8 cellular contexts compared by ENCODE assay signal in genomic region chr12:129911437-129912049, GRCh38. TPM values are rescaled to one million over a fixed set of nuclear protein-coding genes. Genes with fewer than 3 reads are reported as not detected.
DNase-seq lines count a peak whose midpoint lies in the region; ATAC-seq, FAIRE-seq and TF ChIP-seq lines count a peak whose summit lies in the region.

No MANE protein-coding gene starts in this region.

- H3K4me3 ChIP-seq in brain microvascular endothelial cell (ENCODE audit: low read depth, low read length) (no peak overlapping the region), HepG2 (replicated peaks in 1 of 3; ENCODE audit: insufficient read depth in 1 of 3, low read depth in 2 of 3, low read length in 3 of 3) (no peak overlapping the region), vagina (no peak overlapping the region), lower leg skin (ENCODE audit: low read depth, poor library complexity, severe bottlenecking) (no peak overlapping the region)

- no peak overlapping the region for H3K4me2 ChIP-seq in HepG2 (ENCODE audit: low read depth, low read length)

- ATAC-seq in HG03095 (IDR thresholded peaks at IDR 0.05; ENCODE audit: unreplicated experiment): peak; percentile 70
- ATAC-seq in HepG2: peak; percentile 88

- TF ChIP-seq POLR2A in HepG2 (IDR thresholded peaks at IDR 0.05; ENCODE audit: insufficient read depth in 1 of 2, low read depth in 2 of 2, low read length in 2 of 2) (no peak), vagina (IDR thresholded peaks at IDR 0.05) (no peak), lower leg skin (IDR thresholded peaks at IDR 0.05) (no peak)

- H3K27ac ChIP-seq in brain microvascular endothelial cell (no peak overlapping the region), HepG2 (ENCODE audit: extremely low read length, insufficient read depth, low read length) (no peak overlapping the region), vagina (no peak overlapping the region)

- no peaks in the 10 kb centered on the region for H3K36me3 ChIP-seq in brain microvascular endothelial cell (replicated peaks)
- H3K36me3 ChIP-seq in HepG2 (replicated peaks in 1 of 2; ENCODE audit: control insufficient read depth in 1 of 2, insufficient read depth in 2 of 2, low read length in 2 of 2): no peaks in the 10 kb centered on the region
- no peaks in the 10 kb centered on the region for H3K36me3 ChIP-seq in vagina

- no peaks in the 10 kb centered on the region for H3K79me2 ChIP-seq in HepG2 (ENCODE audit: insufficient read depth, low read length)

- FAIRE-seq in HepG2 (lab: Jason Lieb, UNC): peak; percentile 28

- no peaks in the 10 kb centered on the region for H4K20me1 ChIP-seq in HepG2 (ENCODE audit: insufficient read depth, low read length)

- in situ Hi-C loops in GM13976 (cut with MboI; ENCODE audit: low sequenced_read_pairs, unreplicated experiment) (loop anchor here (25.0 kb wide), 1 partner anchor 1274 kb away; no protein-coding TSS in a partner anchor), brain microvascular endothelial cell (cut with HindIII; ENCODE audit: low pct_ligation_motif_present, low sequenced_read_pairs) (no loop called here), HepG2 (cut with HindIII; ENCODE audit: extremely low pct_ligation_motif_present, low pct_unique_long_range_greater_than_20kb) (loop anchor here (5.0 to 25.0 kb wide), 4 partner anchors 724 to 1657 kb away; no protein-coding TSS in a partner anchor)

- H3K27me3 ChIP-seq in brain microvascular endothelial cell (replicated peaks) (no peaks in the 10 kb centered on the region), HepG2 (ENCODE audit: control insufficient read depth in 1 of 2, insufficient read depth in 2 of 2, low read length in 2 of 2) (peaks cover 0 to 17% of the 10 kb centered on the region in 2 experiments; a peak in 3 of 5 replicates), vagina (no peaks in the 10 kb centered on the region)

- intact Hi-C loops in HepG2 (cut with micrococcal nuclease; ENCODE audit: unreplicated experiment): loop anchor here (5.0 kb wide), 1 partner anchor 944 kb away; no protein-coding TSS in a partner anchor
- intact Hi-C loops in vagina (cut with DNase I): no loop called here
- intact Hi-C loops in lower leg skin (cut with DNase I; ENCODE audit: low total_unique reads): no loop called here

- BruUV-seq in HepG2 (replicated peaks; lab: Mats Ljungman, UMichigan): no TSS peak

- H3K4me1 ChIP-seq in HepG2 (ENCODE audit: insufficient read depth, low read length) (no peaks in the 10 kb centered on the region), vagina (no peaks in the 10 kb centered on the region)

- H3K9ac ChIP-seq in HepG2 (ENCODE audit: insufficient read depth, low read depth, low read length): no peak overlapping the region

- peak; percentile 78 for TF ChIP-seq RAD21 in HepG2 (CRISPR knock-in tag; IDR thresholded peaks at IDR 0.05)

- POLR2A ChIA-PET in HepG2 (lab: Yijun Ruan, JAX): no interaction called here

- TF ChIP-seq EP300 in HepG2 (IDR thresholded peaks at IDR 0.05; ENCODE audit: low read depth in 2 of 2, low read length in 2 of 2) (no peak), HepG2 (CRISPR knock-in tag; IDR thresholded peaks at IDR 0.05; ENCODE audit: borderline replicate concordance) (no peak)

- TF ChIP-seq CTCF in GM13976 (IDR thresholded peaks at IDR 0.05; ENCODE audit: borderline replicate concordance, control extremely low read depth, extremely low read depth, insufficient read depth, missing control alignments) (peak; percentile 74), brain microvascular endothelial cell (IDR thresholded peaks at IDR 0.05; ENCODE audit: low read depth, low read length, missing control alignments) (peak; percentile 91), HepG2 (CRISPR knock-in tag; IDR thresholded peaks at IDR 0.05) (peak; percentile 90), vagina (IDR thresholded peaks at IDR 0.05) (peak in 2 of 3 experiments; percentile 23), lower leg skin (IDR thresholded peaks at IDR 0.05) (no peak)

- CTCF ChIA-PET in HepG2 (lab: Yijun Ruan, JAX; ENCODE audit: low intra/inter-chr PET ratio, low total read pairs): interaction anchor here (1.1 to 1.6 kb wide), 5 partner anchors 718 to 1653 kb away, joined by 3 to 19 read pairs (median 6); no protein-coding TSS in a partner anchor

- DNase-seq in C1 segment of cervical spinal cord (lab: John Stamatoyannopoulos, UW): peak in 11 of 14 donors; percentile 17 to 70 (median 45)
- DNase-seq in GM13976 (ENCODE audit: low spot score): peak; percentile 76
- DNase-seq in NCI-H510A (lab: John Stamatoyannopoulos, UW): peak; percentile 68
- DNase-seq in brain microvascular endothelial cell: peak; percentile 49
- DNase-seq in HepG2 (ENCODE audit: low spot score): peak; percentile 30
- no peak for DNase-seq in vagina (ENCODE audit: extremely low spot score in 2 of 2)
- DNase-seq in lower leg skin (ENCODE audit: low spot score in 2 of 2): no peak

- no peaks in the 10 kb centered on the region for H3K9me3 ChIP-seq in HepG2 (ENCODE audit: low read length)
- H3K9me3 ChIP-seq in vagina: no peaks in the 10 kb centered on the region

- 2% methylated on average over 8 of the region's 8 CpGs for WGBS in HepG2 (ENCODE audit: low lambda C conversion rate)
- WGBS in lower leg skin, 2 donors: 4 to 6% methylated on average over 8 of the region's 8 CpGs

- H2AFZ ChIP-seq in HepG2 (ENCODE audit: low read length): no peak overlapping the region

TF ChIP-seq in HepG2, 621 proteins besides CTCF, POLR2A, EP300 and RAD21:
- TF ChIP-seq ZNF234 (CRISPR knock-in tag; conservative IDR thresholded peaks at IDR 0.05) (no peak), BORCS8-MEF2B (CRISPR knock-in tag; IDR thresholded peaks at IDR 0.05) (no peak), STAG1 (CRISPR knock-in tag; IDR thresholded peaks at IDR 0.05) (peak; percentile 97), DNMT3B (CRISPR knock-in tag; conservative IDR thresholded peaks at IDR 0.05) (no peak), SMC3 (IDR thresholded peaks at IDR 0.05; ENCODE audit: low read length) (peak; percentile 38), FOXK1 (CRISPR knock-in tag; IDR thresholded peaks at IDR 0.05; ENCODE audit: borderline replicate concordance, low read depth) (no peak)
TF ChIP-seq in HepG2: peak in this region for 2.

RNA-seq across cellular contexts. Expression of gene TMEM132D, which starts 7.7 kb away (rescaled TPM):
- total RNA-seq in HepG2 (2016; rRNA removed; fragmentation: Illumina TruSeq; extraction: Trizol) (not detected in 2 replicates), vagina (not detected), lower leg skin (not detected)
- total RNA-seq in HepG2 (2016; cell fraction: cytosol; rRNA removed; fragmentation: Illumina TruSeq; extraction: Trizol; ENCODE audit: low read depth): not detected in 2 replicates
- not detected in 2 replicates for total RNA-seq in HepG2 (2016; cell fraction: insoluble cytoplasmic fraction; rRNA removed; fragmentation: Illumina TruSeq; extraction: Trizol)
- not detected in 2 replicates for total RNA-seq in HepG2 (2016; cell fraction: membrane; rRNA removed; fragmentation: Illumina TruSeq; extraction: Trizol)
- not detected in 2 replicates for total RNA-seq in HepG2 (2016; cell fraction: nucleus; rRNA removed; fragmentation: Illumina TruSeq; extraction: Trizol)
- polyA plus RNA-seq in HepG2 (2011; rRNA removed): not detected in 2 replicates
- not detected in 2 replicates for polyA plus RNA-seq in HepG2 (2011; cell fraction: cytosol; rRNA removed)
- not detected in 2 replicates for polyA plus RNA-seq in HepG2 (2011; cell fraction: nucleus; rRNA removed)
- polyA plus RNA-seq in HepG2 (2012): not detected in 2 replicates
- polyA plus RNA-seq in HepG2 (2016; cell fraction: cytosol; fragmentation: Illumina TruSeq; extraction: Trizol; ENCODE audit: low read depth): not detected in 2 replicates
- polyA plus RNA-seq in HepG2 (2016; cell fraction: insoluble cytoplasmic fraction; fragmentation: Illumina TruSeq; extraction: Trizol; ENCODE audit: low read depth): not detected in 2 replicates
- polyA plus RNA-seq in HepG2 (2016; cell fraction: membrane; fragmentation: Illumina TruSeq; extraction: Trizol; ENCODE audit: low read depth): not detected in 2 replicates
- polyA plus RNA-seq in HepG2 (2016; cell fraction: nucleus; fragmentation: Illumina TruSeq; extraction: Trizol; ENCODE audit: insufficient read depth, low read depth): not detected in 2 replicates
- not detected in 2 replicates for polyA minus RNA-seq in HepG2 (2011; rRNA and poly(A)+ RNA removed; ENCODE audit: low replicate concordance)
- polyA minus RNA-seq in HepG2 (2011; cell fraction: cytosol; rRNA and poly(A)+ RNA removed): not detected in 2 replicates
- not detected in 2 replicates for polyA minus RNA-seq in HepG2 (2011; cell fraction: nucleus; rRNA and poly(A)+ RNA removed)

Comparison
In these comparisons a context has a peak if more than half of its experiments do, and no peak if none do; other contexts are left out.
1. DNase-seq: peak in C1 segment of cervical spinal cord (11 of 14), GM13976 (single experiment), NCI-H510A (single experiment), brain microvascular endothelial cell (single experiment) and HepG2 (single experiment); none in vagina (0 of 2) and lower leg skin (0 of 2).
2. CTCF ChIP-seq: peak in GM13976 (single experiment), brain microvascular endothelial cell (single experiment), HepG2 (single experiment) and vagina (2 of 3); none in lower leg skin (0 of 3).